8 cellular contexts compared by ENCODE assay signal in genomic region chr5:113293613-113294340, GRCh38.
A peak's percentile ranks its signal among the peaks of the same experiment; 100 is the strongest.
DNase-seq lines count a peak whose midpoint lies in the region; ATAC-seq and TF ChIP-seq lines count a peak whose summit lies in the region.

No MANE protein-coding gene starts in this region.

- H3K36me3 Mint-ChIP-seq in activated CD8-positive, alpha-beta T cell treated with anti-CD3 and anti-CD28 coated beads, Interleukin-2, amount 10 ng/mL, durations not matched to agents 7 days and 5 days (ENCODE audit: low read depth): no peaks in the 10 kb centered on the region
- peaks cover 6% of the 10 kb centered on the region for H3K36me3 Mint-ChIP-seq in glutamatergic neuron (ENCODE audit: unreplicated experiment)

- POLR2A ChIA-PET in A673 (lab: Charles Lee; ENCODE audit: low non-redundant PET): interaction anchor here (0.6 kb wide), 1 partner anchor 14 kb away, joined by 10 read pairs; no protein-coding TSS in a partner anchor
- POLR2A ChIA-PET in activated CD8-positive, alpha-beta T cell treated with anti-CD3 and anti-CD28 coated beads, Interleukin-2, amount 10 ng/mL, durations not matched to agents 7 days and 5 days (lab: Charles Lee): interaction anchor here (0.6 to 2.8 kb wide), 5 partner anchors 13 to 231 kb away, joined by 3 to 14 read pairs (median 3); no protein-coding TSS in a partner anchor

- no peaks in the 10 kb centered on the region for H3K9me3 ChIP-seq in A673 (ENCODE audit: low read depth, low read length, poor library complexity, severe bottlenecking)
- no peaks in the 10 kb centered on the region for H3K9me3 ChIP-seq in psoas muscle

- CTCF ChIA-PET in A673 (lab: Charles Lee): no interaction called here
- CTCF ChIA-PET in activated CD8-positive, alpha-beta T cell treated with anti-CD3 and anti-CD28 coated beads, Interleukin-2, amount 10 ng/mL, durations not matched to agents 7 days and 5 days (lab: Charles Lee): interaction anchor here (0.7 to 3.3 kb wide), 15 partner anchors 14 to 318 kb away, joined by 3 to 25 read pairs (median 4); no protein-coding TSS in a partner anchor

- H3K36me3 ChIP-seq in A673 (ENCODE audit: insufficient read depth, low read length, poor library complexity, severe bottlenecking) (no peaks in the 10 kb centered on the region), psoas muscle (ENCODE audit: insufficient read depth in 1 of 2, low read depth in 1 of 2) (no peaks in the 10 kb centered on the region)

- no TSS peak for BruUV-seq in A673 (replicated peaks; lab: Mats Ljungman, UMichigan)

- WGBS in psoas muscle, 3 donors: 1 to 2% (median 1%) methylated on average over 26 of the region's 26 CpGs

- peaks cover 59% of the 10 kb centered on the region for H3K27me3 ChIP-seq in A673 (replicated peaks; ENCODE audit: insufficient read depth, low read depth, low read length, poor library complexity)
- H3K27me3 ChIP-seq in psoas muscle (ENCODE audit: insufficient read depth in 3 of 3, low read length in 2 of 3): peaks cover 0 to 9% (median 0%) of the 10 kb centered on the region in 3 donors

- intact Hi-C loops in A673 (cut with micrococcal nuclease; ENCODE audit: unreplicated experiment): no loop called here
- intact Hi-C loops in psoas muscle (cut with DNase I): loop anchor here (5.0 kb wide), 2 partner anchors 76 to 91 kb away; no protein-coding TSS in a partner anchor

- peaks cover 17% of the 10 kb centered on the region for H3K4me1 Mint-ChIP-seq in activated CD8-positive, alpha-beta T cell treated with anti-CD3 and anti-CD28 coated beads, Interleukin-2, amount 10 ng/mL, durations not matched to agents 7 days and 5 days (ENCODE audit: low read depth)
- H3K4me1 Mint-ChIP-seq in glutamatergic neuron (ENCODE audit: low read depth, unreplicated experiment): peaks cover 12% of the 10 kb centered on the region

- peak; percentile 21 for ATAC-seq in GM18868 (IDR thresholded peaks at IDR 0.05; ENCODE audit: unreplicated experiment)
- ATAC-seq in HG03135 (IDR thresholded peaks at IDR 0.05; ENCODE audit: unreplicated experiment): peak; percentile 26
- peak; percentile 40 for ATAC-seq in activated CD8-positive, alpha-beta T cell treated with anti-CD3 and anti-CD28 coated beads, Interleukin-2, amount 10 ng/mL, durations not matched to agents 7 days and 5 days
- ATAC-seq in psoas muscle: peak; percentile 10 to 49 (median 16)
- no peak for ATAC-seq in GM18870 (IDR thresholded peaks at IDR 0.05; ENCODE audit: unreplicated experiment)

- H3K4me3 ChIP-seq in A673 (ENCODE audit: low read depth, low read length, poor library complexity, severe bottlenecking) (peak overlapping the region; percentile 50), psoas muscle (peak overlapping the region; percentile 91)

- TF ChIP-seq CTCF in A673 (conservative IDR thresholded peaks at IDR 0.05; ENCODE audit: low read depth, low read length): no peak
- TF ChIP-seq CTCF in glutamatergic neuron (IDR thresholded peaks at IDR 0.05; ENCODE audit: partially characterized antibody, unreplicated experiment): no peak
- TF ChIP-seq CTCF in psoas muscle (IDR thresholded peaks at IDR 0.05): no peak

- H3K9me3 Mint-ChIP-seq in activated CD8-positive, alpha-beta T cell treated with anti-CD3 and anti-CD28 coated beads, Interleukin-2, amount 10 ng/mL, durations not matched to agents 7 days and 5 days (ENCODE audit: insufficient read depth): no peaks in the 10 kb centered on the region
- H3K9me3 Mint-ChIP-seq in glutamatergic neuron (ENCODE audit: unreplicated experiment): peaks cover 9% of the 10 kb centered on the region

- H3K27ac Mint-ChIP-seq in activated CD8-positive, alpha-beta T cell treated with anti-CD3 and anti-CD28 coated beads, Interleukin-2, amount 10 ng/mL, durations not matched to agents 7 days and 5 days: peak overlapping the region; percentile 83
- H3K27ac Mint-ChIP-seq in glutamatergic neuron (ENCODE audit: unreplicated experiment): peak overlapping the region; percentile 89

- H3K4me3 Mint-ChIP-seq in activated CD8-positive, alpha-beta T cell treated with anti-CD3 and anti-CD28 coated beads, Interleukin-2, amount 10 ng/mL, durations not matched to agents 7 days and 5 days: peak overlapping the region; percentile 90
- peak overlapping the region; percentile 96 for H3K4me3 Mint-ChIP-seq in glutamatergic neuron (ENCODE audit: unreplicated experiment)

- DNase-seq in A673 (ENCODE audit: low spot score): no peak
- DNase-seq in activated CD8-positive, alpha-beta T cell treated with anti-CD3 and anti-CD28 coated beads, Interleukin-2, amount 10 ng/mL, durations not matched to agents 7 days and 5 days: peak; percentile 36
- DNase-seq in glutamatergic neuron: peak; percentile 17
- no peak for DNase-seq in psoas muscle
- no peak for DNase-seq in NCI-H1436 treated with DMSO at 0.1 percent for 48 hours (lab: John Stamatoyannopoulos, UW)

- H3K27ac ChIP-seq in A673 (ENCODE audit: low read depth, low read length, poor library complexity, severe bottlenecking) (no peak overlapping the region), psoas muscle (peak overlapping the region; percentile 84)

- H3K4me1 ChIP-seq in A673 (ENCODE audit: insufficient read depth, low read length, poor library complexity, severe bottlenecking): peaks cover 6% of the 10 kb centered on the region
- H3K4me1 ChIP-seq in psoas muscle: peaks cover 7% of the 10 kb centered on the region

- H3K27me3 Mint-ChIP-seq in activated CD8-positive, alpha-beta T cell treated with anti-CD3 and anti-CD28 coated beads, Interleukin-2, amount 10 ng/mL, durations not matched to agents 7 days and 5 days (ENCODE audit: low read depth): peaks cover 43% of the 10 kb centered on the region
- peaks cover 7% of the 10 kb centered on the region for H3K27me3 Mint-ChIP-seq in glutamatergic neuron (ENCODE audit: unreplicated experiment)

Comparison
In these comparisons a context has a peak if more than half of its experiments do, and no peak if none do; other contexts are left out.
1. DNase-seq: peak in activated CD8-positive, alpha-beta T cell treated with anti-CD3 and anti-CD28 coated beads, Interleukin-2, amount 10 ng/mL, durations not matched to agents 7 days and 5 days (single experiment) and glutamatergic neuron (single experiment); none in A673 (single experiment), psoas muscle (0 of 2) and NCI-H1436 treated with DMSO at 0.1 percent for 48 hours (single experiment).